1 cellular context compared by ENCODE assay signal in the genomic region with DNA sequence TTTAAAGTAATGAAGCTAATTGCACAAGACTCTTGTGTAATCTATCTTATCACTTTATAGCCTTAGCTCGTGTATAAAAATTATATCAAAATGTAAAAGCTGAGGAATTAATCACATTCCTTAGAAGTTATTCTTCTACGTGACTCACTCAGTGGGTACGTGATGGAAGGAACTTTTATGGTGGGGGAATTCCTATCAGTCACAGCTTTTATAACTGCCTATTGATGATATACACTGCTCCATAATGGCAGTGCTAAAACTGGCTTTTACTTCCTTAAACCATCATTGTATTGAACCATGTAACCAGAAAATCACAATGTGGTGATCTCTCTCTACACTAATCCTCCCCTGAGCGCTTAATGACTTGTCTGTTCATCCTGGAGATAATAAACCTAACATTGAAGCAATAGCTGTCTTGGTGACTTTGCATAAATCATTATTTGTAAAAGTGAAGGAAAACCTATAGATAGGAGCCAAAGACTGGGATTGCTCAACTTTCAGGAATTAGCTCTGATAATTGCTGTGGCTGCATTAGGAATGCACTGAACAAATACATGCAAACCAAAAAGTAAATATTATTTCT.
TF ChIP-seq lines count a peak whose summit lies in the region.

No MANE protein-coding gene starts in this region.

TF ChIP-seq in HepG2, 621 proteins besides CTCF, POLR2A, EP300 and RAD21 (continued from another document):
- TF ChIP-seq, protein P1, sequence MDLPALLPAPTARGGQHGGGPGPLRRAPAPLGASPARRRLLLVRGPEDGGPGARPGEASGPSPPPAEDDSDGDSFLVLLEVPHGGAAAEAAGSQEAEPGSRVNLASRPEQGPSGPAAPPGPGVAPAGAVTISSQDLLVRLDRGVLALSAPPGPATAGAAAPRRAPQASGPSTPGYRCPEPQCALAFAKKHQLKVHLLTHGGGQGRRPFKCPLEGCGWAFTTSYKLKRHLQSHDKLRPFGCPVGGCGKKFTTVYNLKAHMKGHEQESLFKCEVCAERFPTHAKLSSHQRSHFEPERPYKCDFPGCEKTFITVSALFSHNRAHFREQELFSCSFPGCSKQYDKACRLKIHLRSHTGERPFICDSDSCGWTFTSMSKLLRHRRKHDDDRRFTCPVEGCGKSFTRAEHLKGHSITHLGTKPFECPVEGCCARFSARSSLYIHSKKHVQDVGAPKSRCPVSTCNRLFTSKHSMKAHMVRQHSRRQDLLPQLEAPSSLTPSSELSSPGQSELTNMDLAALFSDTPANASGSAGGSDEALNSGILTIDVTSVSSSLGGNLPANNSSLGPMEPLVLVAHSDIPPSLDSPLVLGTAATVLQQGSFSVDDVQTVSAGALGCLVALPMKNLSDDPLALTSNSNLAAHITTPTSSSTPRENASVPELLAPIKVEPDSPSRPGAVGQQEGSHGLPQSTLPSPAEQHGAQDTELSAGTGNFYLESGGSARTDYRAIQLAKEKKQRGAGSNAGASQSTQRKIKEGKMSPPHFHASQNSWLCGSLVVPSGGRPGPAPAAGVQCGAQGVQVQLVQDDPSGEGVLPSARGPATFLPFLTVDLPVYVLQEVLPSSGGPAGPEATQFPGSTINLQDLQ (CRISPR knock-in tag; IDR thresholded peaks at IDR 0.05), result no peak
- TF ChIP-seq EZH2 (conservative IDR thresholded peaks at IDR 0.05; ENCODE audit: low read depth, low read length) (no peak), GATAD2A (CRISPR knock-in tag; IDR thresholded peaks at IDR 0.05) (0 out of 2 replicates have a peak, but pooled peaks have one; percentile 22), FOSL2 (CRISPR knock-in tag; IDR thresholded peaks at IDR 0.05) (no peak), ZNF260 (CRISPR knock-in tag; IDR thresholded peaks at IDR 0.05; ENCODE audit: borderline replicate concordance, low read depth) (no peak), ZBTB38 (CRISPR knock-in tag; IDR thresholded peaks at IDR 0.05) (no peak), ARHGAP35 (CRISPR knock-in tag; IDR thresholded peaks at IDR 0.05; ENCODE audit: borderline replicate concordance) (no peak), ZNF607 (CRISPR knock-in tag; IDR thresholded peaks at IDR 0.05; ENCODE audit: borderline replicate concordance) (no peak), TBL1XR1 (IDR thresholded peaks at IDR 0.05; ENCODE audit: borderline replicate concordance, low read length, partially characterized antibody) (no peak), ZNF672 (CRISPR knock-in tag; IDR thresholded peaks at IDR 0.05) (no peak), SMAD1 (CRISPR knock-in tag; IDR thresholded peaks at IDR 0.05; ENCODE audit: borderline replicate concordance, low read depth) (no peak), NPAS2 (CRISPR knock-in tag; IDR thresholded peaks at IDR 0.05; ENCODE audit: borderline replicate concordance) (no peak), ZNF34 (CRISPR knock-in tag; IDR thresholded peaks at IDR 0.05; ENCODE audit: borderline replicate concordance) (no peak), CEBPB (IDR thresholded peaks at IDR 0.05; ENCODE audit: borderline replicate concordance, low read depth, low read length) (peak; percentile 60; the same call in 1 of the 2 replicates), ZNF781 (CRISPR knock-in tag; IDR thresholded peaks at IDR 0.05; ENCODE audit: borderline replicate concordance, not compliant biosample characterization) (no peak), SRSF9 (IDR thresholded peaks at IDR 0.05; ENCODE audit: borderline replicate concordance, insufficient read depth, low read depth, low read length, poor library complexity, severe bottlenecking) (no peak), GATA4 (IDR thresholded peaks at IDR 0.05; ENCODE audit: borderline replicate concordance, low read depth) (no peak), ARNT2 (CRISPR knock-in tag; IDR thresholded peaks at IDR 0.05; ENCODE audit: low read depth) (no peak), RBM39 (IDR thresholded peaks at IDR 0.05; ENCODE audit: low read depth, low read length, poor library complexity, severe bottlenecking) (no peak), ETV6 (CRISPR knock-in tag; conservative IDR thresholded peaks at IDR 0.05) (no peak), BCL6 (CRISPR knock-in tag; IDR thresholded peaks at IDR 0.05) (peak; percentile 84), DNMT1 (CRISPR knock-in tag; IDR thresholded peaks at IDR 0.05) (no peak), ZNF136 (CRISPR knock-in tag; IDR thresholded peaks at IDR 0.05; ENCODE audit: low read depth) (no peak), KDM1A (CRISPR knock-in tag; IDR thresholded peaks at IDR 0.05) (no peak), ETV5 (CRISPR knock-in tag; IDR thresholded peaks at IDR 0.05; ENCODE audit: borderline replicate concordance) (no peak), HNRNPL (IDR thresholded peaks at IDR 0.05; ENCODE audit: low read depth, low read length) (no peak), ZNF468 (CRISPR knock-in tag; IDR thresholded peaks at IDR 0.05) (no peak), RARA (CRISPR knock-in tag; IDR thresholded peaks at IDR 0.05) (no peak), SP4 (CRISPR knock-in tag; IDR thresholded peaks at IDR 0.05) (no peak), SCMH1 (CRISPR knock-in tag; IDR thresholded peaks at IDR 0.05; ENCODE audit: borderline replicate concordance) (no peak), STAT5B (CRISPR knock-in tag; IDR thresholded peaks at IDR 0.05) (no peak), BRCA1 (CRISPR knock-in tag; IDR thresholded peaks at IDR 0.05) (no peak), JUND (CRISPR knock-in tag; IDR thresholded peaks at IDR 0.05) (no peak), ATAD3A (CRISPR knock-in tag; IDR thresholded peaks at IDR 0.05) (no peak), FOXO1 (CRISPR knock-in tag; IDR thresholded peaks at IDR 0.05) (no peak)
- TF ChIP-seq, protein P2, sequence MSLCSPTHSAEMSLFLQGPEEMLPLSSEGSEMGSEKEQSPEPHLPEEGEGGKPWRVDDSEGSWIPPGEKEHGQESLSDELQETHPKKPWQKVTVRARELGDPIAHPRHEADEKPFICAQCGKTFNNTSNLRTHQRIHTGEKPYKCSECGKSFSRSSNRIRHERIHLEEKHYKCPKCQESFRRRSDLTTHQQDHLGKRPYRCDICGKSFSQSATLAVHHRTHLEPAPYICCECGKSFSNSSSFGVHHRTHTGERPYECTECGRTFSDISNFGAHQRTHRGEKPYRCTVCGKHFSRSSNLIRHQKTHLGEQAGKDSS (CRISPR knock-in tag; IDR thresholded peaks at IDR 0.05; ENCODE audit: borderline replicate concordance, low read depth), result no peak
- TF ChIP-seq, protein P3, sequence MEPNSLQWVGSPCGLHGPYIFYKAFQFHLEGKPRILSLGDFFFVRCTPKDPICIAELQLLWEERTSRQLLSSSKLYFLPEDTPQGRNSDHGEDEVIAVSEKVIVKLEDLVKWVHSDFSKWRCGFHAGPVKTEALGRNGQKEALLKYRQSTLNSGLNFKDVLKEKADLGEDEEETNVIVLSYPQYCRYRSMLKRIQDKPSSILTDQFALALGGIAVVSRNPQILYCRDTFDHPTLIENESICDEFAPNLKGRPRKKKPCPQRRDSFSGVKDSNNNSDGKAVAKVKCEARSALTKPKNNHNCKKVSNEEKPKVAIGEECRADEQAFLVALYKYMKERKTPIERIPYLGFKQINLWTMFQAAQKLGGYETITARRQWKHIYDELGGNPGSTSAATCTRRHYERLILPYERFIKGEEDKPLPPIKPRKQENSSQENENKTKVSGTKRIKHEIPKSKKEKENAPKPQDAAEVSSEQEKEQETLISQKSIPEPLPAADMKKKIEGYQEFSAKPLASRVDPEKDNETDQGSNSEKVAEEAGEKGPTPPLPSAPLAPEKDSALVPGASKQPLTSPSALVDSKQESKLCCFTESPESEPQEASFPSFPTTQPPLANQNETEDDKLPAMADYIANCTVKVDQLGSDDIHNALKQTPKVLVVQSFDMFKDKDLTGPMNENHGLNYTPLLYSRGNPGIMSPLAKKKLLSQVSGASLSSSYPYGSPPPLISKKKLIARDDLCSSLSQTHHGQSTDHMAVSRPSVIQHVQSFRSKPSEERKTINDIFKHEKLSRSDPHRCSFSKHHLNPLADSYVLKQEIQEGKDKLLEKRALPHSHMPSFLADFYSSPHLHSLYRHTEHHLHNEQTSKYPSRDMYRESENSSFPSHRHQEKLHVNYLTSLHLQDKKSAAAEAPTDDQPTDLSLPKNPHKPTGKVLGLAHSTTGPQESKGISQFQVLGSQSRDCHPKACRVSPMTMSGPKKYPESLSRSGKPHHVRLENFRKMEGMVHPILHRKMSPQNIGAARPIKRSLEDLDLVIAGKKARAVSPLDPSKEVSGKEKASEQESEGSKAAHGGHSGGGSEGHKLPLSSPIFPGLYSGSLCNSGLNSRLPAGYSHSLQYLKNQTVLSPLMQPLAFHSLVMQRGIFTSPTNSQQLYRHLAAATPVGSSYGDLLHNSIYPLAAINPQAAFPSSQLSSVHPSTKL (CRISPR knock-in tag; IDR thresholded peaks at IDR 0.05), result peak; percentile 45
- TF ChIP-seq, protein P4, sequence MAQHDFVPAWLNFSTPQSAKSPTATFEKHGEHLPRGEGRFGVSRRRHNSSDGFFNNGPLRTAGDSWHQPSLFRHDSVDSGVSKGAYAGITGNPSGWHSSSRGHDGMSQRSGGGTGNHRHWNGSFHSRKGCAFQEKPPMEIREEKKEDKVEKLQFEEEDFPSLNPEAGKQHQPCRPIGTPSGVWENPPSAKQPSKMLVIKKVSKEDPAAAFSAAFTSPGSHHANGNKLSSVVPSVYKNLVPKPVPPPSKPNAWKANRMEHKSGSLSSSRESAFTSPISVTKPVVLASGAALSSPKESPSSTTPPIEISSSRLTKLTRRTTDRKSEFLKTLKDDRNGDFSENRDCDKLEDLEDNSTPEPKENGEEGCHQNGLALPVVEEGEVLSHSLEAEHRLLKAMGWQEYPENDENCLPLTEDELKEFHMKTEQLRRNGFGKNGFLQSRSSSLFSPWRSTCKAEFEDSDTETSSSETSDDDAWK (CRISPR knock-in tag; IDR thresholded peaks at IDR 0.05), result no peak
